28 cellular contexts compared by ENCODE assay signal in genomic region chr1:60041783-60042182, GRCh38. TPM values are rescaled to one million over a fixed set of nuclear protein-coding genes. Genes with fewer than 3 reads are reported as not detected.
"Had no signal": no experiment of that assay in that cellular context is flagged by ENCODE, and none has a peak within 500 bp of the region (broad histone marks: within the 10 kb centered on the region; RNA-seq: fewer than 3 reads in every experiment).

No MANE protein-coding gene starts in this region.

- H3K4me3 Mint-ChIP-seq: IgD-negative memory B cell had no signal

- H3K27ac Mint-ChIP-seq: IgD-negative memory B cell had no signal

- H3K36me3 Mint-ChIP-seq: IgD-negative memory B cell had no signal

- DNase-seq: MV-4-11, NCI-H1048, NCI-H1105, NCI-H1417, NCI-H1436 treated with DMSO at 0.1 percent for 48 hours, NCI-H1694, NCI-H187 treated with DMSO at 0.1 percent for 48 hours, NCI-H2029 treated with DMSO at 0.1 percent for 48 hours, NCI-H2171, NCI-H226, NCI-H446, NCI-H510A, NCI-H524 treated with DMSO at 0.1 percent for 48 hours, NCI-H69, NCI-H774, PC-3, SHP77 had no signal

- H3K9ac ChIP-seq: KMS-11 had no signal

- H3K27ac ChIP-seq: KMS-11, RWPE1 had no signal

- H3K4me3 ChIP-seq: K562 had no signal

- ATAC-seq: K562, Panc1, PC-3, SK-N-SH treated with all-trans-retinoic acid at 6 μM for 48 hours had no signal

- H3K9me3 Mint-ChIP-seq: IgD-negative memory B cell had no signal

RNA-seq across cellular contexts. Expression of gene C1orf87, which starts 31.8 kb away (rescaled TPM):
- total RNA-seq: HT1080, K562, LHCN-M2, MCF 10A, OCI-LY7, PC-3, SK-MEL-5 had no signal
- polyA plus RNA-seq: IgD-negative memory B cell, K562 had no signal
